Comparison of ENCODE assay signal across 15 cellular contexts in genomic region chr15:99268431-99268830, GRCh38. TPM values are rescaled to one million over a fixed set of nuclear protein-coding genes. Genes with fewer than 3 reads are reported as not detected.
DNase-seq lines count a peak whose midpoint lies in the region; ATAC-seq and TF ChIP-seq lines count a peak whose summit lies in the region.
"Had no signal": no experiment of that assay in that cellular context is flagged by ENCODE, and none has a peak within 500 bp of the region (broad histone marks: within the 10 kb centered on the region; RNA-seq: fewer than 3 reads in every experiment).

No MANE protein-coding gene starts in this region.

- peaks cover 6% of the 10 kb centered on the region for H3K4me1 Mint-ChIP-seq in nephron

- ATAC-seq in left lobe of liver: peak; percentile 74
- ATAC-seq: A549, GM23338 had no signal

- peak overlapping the region in 1 of 3 experiments; percentile 18 for H3K4me3 Mint-ChIP-seq in nephron
- H3K4me3 Mint-ChIP-seq: CD4-positive, alpha-beta memory T cell; GM23338 had no signal

- peaks cover 5% of the 10 kb centered on the region for H3K36me3 Mint-ChIP-seq in nephron (ENCODE audit: low read depth)

- TF ChIP-seq CTCF in nephron (IDR thresholded peaks at IDR 0.05; ENCODE audit: unreplicated experiment in 3 of 3): no peak

- H3K27ac Mint-ChIP-seq in nephron: peak overlapping the region; percentile 22 to 90 (median 57)
- H3K27ac Mint-ChIP-seq: GM23338 had no signal

- no peaks in the 10 kb centered on the region for H3K9me3 Mint-ChIP-seq in nephron
- H3K9me3 Mint-ChIP-seq: CD4-positive, alpha-beta memory T cell; GM23338 had no signal

- no peaks in the 10 kb centered on the region for H3K27me3 Mint-ChIP-seq in nephron (ENCODE audit: low read depth)
- H3K27me3 Mint-ChIP-seq: CD4-positive, alpha-beta memory T cell had no signal

- DNase-seq in NCI-H69 (lab: John Stamatoyannopoulos, UW) (peak; percentile 30), left lobe of liver (ENCODE audit: low spot score) (peak; percentile 59), DMS 273 treated with DMSO at 0.1 percent for 48 hours (lab: John Stamatoyannopoulos, UW) (no peak), NCI-H446 treated with DMSO at 0.1 percent for 48 hours (lab: John Stamatoyannopoulos, UW) (no peak), activated gamma-delta T cell (lab: John Stamatoyannopoulos, UW) (no peak)
- DNase-seq in activated naive CD4-positive, alpha-beta T cell treated with Interleukin-2 at 50 U/mL for 16 hours: no peak
- DNase-seq: BE2C, DMS153, DMS79 treated with DMSO at 0.1 percent for 48 hours, EL, H7 had no signal

RNA-seq across cellular contexts. Expression of gene LRRC28, which starts 17.1 kb away (rescaled TPM):
- total RNA-seq in left lobe of liver: 26.9 TPM

RNA-seq across cellular contexts. Expression of gene TTC23, which starts 19.1 kb away (rescaled TPM):
- 9.0 TPM for total RNA-seq in left lobe of liver

Comparison
In these comparisons a context has a peak if more than half of its experiments do, and no peak if none do; other contexts are left out.
1. DNase-seq: peak in NCI-H69 (single experiment) and left lobe of liver (single experiment); none in DMS 273 treated with DMSO at 0.1 percent for 48 hours (single experiment), NCI-H446 treated with DMSO at 0.1 percent for 48 hours (single experiment), activated gamma-delta T cell (single experiment) and activated naive CD4-positive, alpha-beta T cell treated with Interleukin-2 at 50 U/mL for 16 hours (single experiment).